Comparison of ENCODE assay signal across 1 cellular context in genomic region chr2:12057436-12058166, GRCh38.
TF ChIP-seq lines count a peak whose summit lies in the region.

No MANE protein-coding gene starts in this region.

TF ChIP-seq in GM12878, 131 proteins besides CTCF, POLR2A, EP300 and RAD21 (continued from another document and continues in another):
- TF ChIP-seq ZBTB33 (IDR thresholded peaks at IDR 0.05): no peak
- TF ChIP-seq EZH2 (IDR thresholded peaks at IDR 0.05; ENCODE audit: borderline replicate concordance, control insufficient read depth, low read depth, low read length): no peak
- TF ChIP-seq JUNB (IDR thresholded peaks at IDR 0.05): no peak
- TF ChIP-seq IKZF2 (IDR thresholded peaks at IDR 0.05): peak; percentile 62 to 70; a peak in 2 of 4 replicates
- TF ChIP-seq YY1 (IDR thresholded peaks at IDR 0.05; ENCODE audit: low read depth, low read length): 0 out of 2 replicates have a peak, but pooled peaks have one; percentile 31
- TF ChIP-seq RUNX3 (IDR thresholded peaks at IDR 0.05; ENCODE audit: low read length): peak; percentile 95
- TF ChIP-seq SUPT20H (IDR thresholded peaks at IDR 0.05; ENCODE audit: borderline replicate concordance, control insufficient read depth, low read depth, low read length): no peak
- TF ChIP-seq BACH1 (IDR thresholded peaks at IDR 0.05; ENCODE audit: borderline replicate concordance): peak; percentile 68; the same call in 1 of the 2 replicates
- no peak for TF ChIP-seq CHD4 (IDR thresholded peaks at IDR 0.05)
- no peak for TF ChIP-seq POLR2AphosphoS5 (IDR thresholded peaks at IDR 0.05; ENCODE audit: low read length)
- TF ChIP-seq EED (IDR thresholded peaks at IDR 0.05; ENCODE audit: low read depth): peak; percentile 83
- peak; percentile 81 for TF ChIP-seq BCL3 (IDR thresholded peaks at IDR 0.05; ENCODE audit: borderline replicate concordance, insufficient read depth, low read depth, low read length, poor library complexity, severe bottlenecking)
- TF ChIP-seq SKIL (IDR thresholded peaks at IDR 0.05; ENCODE audit: low read depth, poor library complexity, severe bottlenecking): peak; percentile 16
- peak; percentile 65; the same call in 1 of the 2 replicates for TF ChIP-seq SPI1 (IDR thresholded peaks at IDR 0.05; ENCODE audit: borderline replicate concordance, insufficient read depth, low read depth, low read length)
- TF ChIP-seq RCOR1 (conservative IDR thresholded peaks at IDR 0.05; ENCODE audit: low read depth, low read length): no peak
- TF ChIP-seq NBN (IDR thresholded peaks at IDR 0.05): no peak
- 0 out of 2 replicates have a peak, but pooled peaks have one; percentile 16 for TF ChIP-seq NKRF (conservative IDR thresholded peaks at IDR 0.05)
- TF ChIP-seq FOXM1 (IDR thresholded peaks at IDR 0.05; ENCODE audit: low read depth, low read length): peak; percentile 68
- no peak for TF ChIP-seq ZZZ3 (IDR thresholded peaks at IDR 0.05; ENCODE audit: control insufficient read depth, insufficient read length, low read depth)
- TF ChIP-seq MEF2B (IDR thresholded peaks at IDR 0.05; ENCODE audit: partially characterized antibody, poor library complexity, severe bottlenecking): peak; percentile 97
- TF ChIP-seq PKNOX1 (IDR thresholded peaks at IDR 0.05): no peak
- no peak for TF ChIP-seq JUND (IDR thresholded peaks at IDR 0.05; ENCODE audit: low read depth, low read length)
- peak; percentile 77 for TF ChIP-seq ZNF687 (IDR thresholded peaks at IDR 0.05)
- TF ChIP-seq HDAC6 (IDR thresholded peaks at IDR 0.05; ENCODE audit: unreplicated experiment): no peak
- TF ChIP-seq MLLT1 (IDR thresholded peaks at IDR 0.05): peak; percentile 84
- no peak for TF ChIP-seq CHD1 (IDR thresholded peaks at IDR 0.05; ENCODE audit: low read depth, low read length)
- no peak for TF ChIP-seq SREBF2 (IDR thresholded peaks at IDR 0.05; ENCODE audit: low read length)
- peak; percentile 49 for TF ChIP-seq SMAD1 (IDR thresholded peaks at IDR 0.05; ENCODE audit: low read depth, partially characterized antibody)
- TF ChIP-seq PAX5 (IDR thresholded peaks at IDR 0.05; ENCODE audit: borderline replicate concordance, low read depth, low read length): peak; percentile 79
- TF ChIP-seq ZBED1 (IDR thresholded peaks at IDR 0.05; ENCODE audit: borderline replicate concordance): peak; percentile 45; the same call in 1 of the 2 replicates
- TF ChIP-seq TCF3 (IDR thresholded peaks at IDR 0.05; ENCODE audit: borderline replicate concordance, insufficient read depth, low read depth, low read length): peak; percentile 87
- no peak for TF ChIP-seq YBX1 (IDR thresholded peaks at IDR 0.05)
- TF ChIP-seq TBL1XR1 (IDR thresholded peaks at IDR 0.05; ENCODE audit: low read depth, low read length): 0 out of 2 replicates have a peak, but pooled peaks have one; percentile 21
- peak; percentile 81 for TF ChIP-seq CUX1 (IDR thresholded peaks at IDR 0.05; ENCODE audit: insufficient replicate concordance, low read depth, low read length)
- peak; percentile 64 for TF ChIP-seq RELB (IDR thresholded peaks at IDR 0.05; ENCODE audit: low read depth)
- TF ChIP-seq GATAD2B (conservative IDR thresholded peaks at IDR 0.05; ENCODE audit: low read depth): peak; percentile 95
- peak; percentile 85; the same call in 1 of the 2 replicates for TF ChIP-seq CBFB (IDR thresholded peaks at IDR 0.05; ENCODE audit: low read depth)
- no peak for TF ChIP-seq BRCA1 (IDR thresholded peaks at IDR 0.05; ENCODE audit: low read depth, low read length)
